8 cellular contexts compared by ENCODE assay signal in genomic region chr16:57590654-57591085, GRCh38. TPM values are rescaled to one million over a fixed set of nuclear protein-coding genes. Genes with fewer than 3 reads are reported as not detected.
DNase-seq lines count a peak whose midpoint lies in the region; ATAC-seq and TF ChIP-seq lines count a peak whose summit lies in the region.

No MANE protein-coding gene starts in this region.

- H3K79me2 ChIP-seq in KMS-11 (ENCODE audit: insufficient read depth, low read depth): no peaks in the 10 kb centered on the region

- POLR2A ChIA-PET in HEK293T (lab: Yijun Ruan, JAX): interaction anchor here (0.8 kb wide), 1 partner anchor 9 kb away, joined by 3 read pairs; no protein-coding TSS in a partner anchor

- H3K9me3 Mint-ChIP-seq in natural killer cell treated with Interleukin-12 subunit alpha and Interleukin-12 subunit beta and Interleukin-15 and Interleukin-18, amount 100 ng/mL, for 72 hours: peaks cover 7% of the 10 kb centered on the region
- H3K9me3 Mint-ChIP-seq in endodermal cell: peaks cover 9% of the 10 kb centered on the region

- DNase-seq in EL (peak; percentile 72), body of pancreas (no peak), NCI-H2171 (lab: John Stamatoyannopoulos, UW) (no peak), HEK293T (ENCODE audit: extremely low spot score) (no peak), endodermal cell (no peak)
- no peak for DNase-seq in natural killer cell treated with Interleukin-12 subunit alpha and Interleukin-12 subunit beta and Interleukin-15 and Interleukin-18, amount 100 ng/mL, for 72 hours (ENCODE audit: low spot score)

- H3K27ac ChIP-seq in KMS-11 (no peak overlapping the region), body of pancreas (peak overlapping the region in 1 of 4 donors; percentile 25), endodermal cell (ENCODE audit: low read depth, low read length) (no peak overlapping the region)

- no peaks in the 10 kb centered on the region for H3K9me3 ChIP-seq in body of pancreas
- no peaks in the 10 kb centered on the region for H3K9me3 ChIP-seq in endodermal cell (ENCODE audit: control insufficient read depth, low read length)

- intact Hi-C loops in body of pancreas (cut with DNase I): loop anchor here (5.0 kb wide), 2 partner anchors 57 to 127 kb away; no protein-coding TSS in a partner anchor

- TF ChIP-seq CTCF in KMS-11 (conservative IDR thresholded peaks at IDR 0.05; ENCODE audit: low read depth, low read length): no peak
- TF ChIP-seq CTCF in body of pancreas (IDR thresholded peaks at IDR 0.05): no peak
- no peak for TF ChIP-seq CTCF in endodermal cell (conservative IDR thresholded peaks at IDR 0.05)

- 51 to 69% methylated on average over 4 to 8 of the region's 8 CpGs for WGBS in body of pancreas, 2 donors
- WGBS in endodermal cell (ENCODE audit: insufficient coverage in 1 of 2, insufficient read length in 1 of 2), 2 experiments: 75 to 89% methylated on average over 5 to 7 of the region's 8 CpGs

- H3K27ac Mint-ChIP-seq in natural killer cell treated with Interleukin-12 subunit alpha and Interleukin-12 subunit beta and Interleukin-15 and Interleukin-18, amount 100 ng/mL, for 72 hours: peak overlapping the region; percentile 73 to 93
- no peak overlapping the region for H3K27ac Mint-ChIP-seq in endodermal cell

- H4K20me1 ChIP-seq in KMS-11 (ENCODE audit: insufficient read depth): no peaks in the 10 kb centered on the region

- H3K27me3 ChIP-seq in KMS-11 (ENCODE audit: insufficient read depth, low read depth): no peaks in the 10 kb centered on the region
- no peaks in the 10 kb centered on the region for H3K27me3 ChIP-seq in body of pancreas
- H3K27me3 ChIP-seq in endodermal cell (ENCODE audit: control insufficient read depth, insufficient read depth, low read length, poor library complexity, severe bottlenecking): no peaks in the 10 kb centered on the region

- no peaks in the 10 kb centered on the region for H3K36me3 ChIP-seq in KMS-11 (ENCODE audit: insufficient read depth)
- no peaks in the 10 kb centered on the region for H3K36me3 ChIP-seq in body of pancreas (replicated peaks in 1 of 2; ENCODE audit: insufficient read depth in 1 of 2, low read depth in 2 of 2)
- H3K36me3 ChIP-seq in endodermal cell (ENCODE audit: control insufficient read depth, insufficient read depth, low read length): no peaks in the 10 kb centered on the region

- ATAC-seq in body of pancreas (peak; percentile 3), GM21447 (IDR thresholded peaks at IDR 0.05; ENCODE audit: unreplicated experiment) (no peak)
- peak in 1 of 2 donors; percentile 14 for ATAC-seq in natural killer cell treated with Interleukin-12 subunit alpha and Interleukin-12 subunit beta and Interleukin-15 and Interleukin-18, amount 100 ng/mL, for 72 hours

- H3K4me2 ChIP-seq in KMS-11: peak overlapping the region; percentile 8; the same call in 1 of the 2 replicates

- CTCF ChIA-PET in HEK293T (lab: Yijun Ruan, JAX): interaction anchor here (0.5 to 1.7 kb wide), 15 partner anchors 8 to 303 kb away, joined by 3 to 9 read pairs (median 4); no protein-coding TSS in a partner anchor

- no peak for TF ChIP-seq POLR2A in body of pancreas (IDR thresholded peaks at IDR 0.05)

- peaks cover 62 to 84% of the 10 kb centered on the region in 2 donors for H3K4me1 Mint-ChIP-seq in natural killer cell treated with Interleukin-12 subunit alpha and Interleukin-12 subunit beta and Interleukin-15 and Interleukin-18, amount 100 ng/mL, for 72 hours (ENCODE audit: low read depth in 2 of 2)
- no peaks in the 10 kb centered on the region for H3K4me1 Mint-ChIP-seq in endodermal cell

- H3K4me3 Mint-ChIP-seq in natural killer cell treated with Interleukin-12 subunit alpha and Interleukin-12 subunit beta and Interleukin-15 and Interleukin-18, amount 100 ng/mL, for 72 hours: peak overlapping the region; percentile 91
- H3K4me3 Mint-ChIP-seq in endodermal cell: no peak overlapping the region

- H3K36me3 Mint-ChIP-seq in natural killer cell treated with Interleukin-12 subunit alpha and Interleukin-12 subunit beta and Interleukin-15 and Interleukin-18, amount 100 ng/mL, for 72 hours: peaks cover 10% of the 10 kb centered on the region
- H3K36me3 Mint-ChIP-seq in endodermal cell (ENCODE audit: low read depth): no peaks in the 10 kb centered on the region

- H3K4me1 ChIP-seq in KMS-11 (ENCODE audit: low read depth, poor library complexity, severe bottlenecking): peaks cover 10% of the 10 kb centered on the region
- H3K4me1 ChIP-seq in body of pancreas: no peaks in the 10 kb centered on the region
- H3K4me1 ChIP-seq in endodermal cell (ENCODE audit: control insufficient read depth, insufficient read depth, low read length): no peaks in the 10 kb centered on the region

- H2AFZ ChIP-seq in KMS-11 (ENCODE audit: low read depth): peak overlapping the region; percentile 52; the same call in 1 of the 2 replicates

- no peak overlapping the region for H3K4me3 ChIP-seq in KMS-11 (IDR thresholded peaks at IDR 0.05; ENCODE audit: insufficient read depth, low read depth, low read length)
- H3K4me3 ChIP-seq in body of pancreas: no peak overlapping the region
- H3K4me3 ChIP-seq in endodermal cell (ENCODE audit: low read length): no peak overlapping the region

- H3K9ac ChIP-seq in KMS-11 (no peak overlapping the region), endodermal cell (ENCODE audit: extremely low read depth, low read length, poor library complexity, severe bottlenecking) (no peak overlapping the region)

- no peaks in the 10 kb centered on the region for H3K27me3 Mint-ChIP-seq in natural killer cell treated with Interleukin-12 subunit alpha and Interleukin-12 subunit beta and Interleukin-15 and Interleukin-18, amount 100 ng/mL, for 72 hours
- H3K27me3 Mint-ChIP-seq in endodermal cell (ENCODE audit: insufficient read depth): peaks cover 20% of the 10 kb centered on the region

TF ChIP-seq in HEK293T, 16 proteins besides CTCF, POLR2A, EP300 and RAD21:
- no peak for TF ChIP-seq ARNT (IDR thresholded peaks at IDR 0.05)
- no peak for TF ChIP-seq FOXK2 (IDR thresholded peaks at IDR 0.05)

RNA-seq across cellular contexts. Expression of gene ADGRG1, which starts 37.8 kb away (rescaled TPM):
- total RNA-seq in body of pancreas (10 to 100 TPM; 53.7 to 61.6 TPM), endodermal cell (under 1 TPM; 0.64 TPM)
- 10 to 100 TPM in 1 of 2 donors, 1 to 10 TPM in 1; 4.8 to 13.7 TPM for total RNA-seq in natural killer cell treated with Interleukin-12 subunit alpha and Interleukin-12 subunit beta and Interleukin-15 and Interleukin-18, amount 100 ng/mL, for 72 hours
- 122 TPM for polyA plus RNA-seq in endodermal cell (2013, experiment 1 of 2)
- polyA plus RNA-seq in endodermal cell (2013, experiment 2 of 2): 97.9 TPM

RNA-seq across cellular contexts. Expression of gene ADGRG5, which starts 48.2 kb away (rescaled TPM):
- total RNA-seq in body of pancreas: under 1 TPM; 0.78 to 0.99 TPM
- 10 to 100 TPM; 86.8 to 95.0 TPM for total RNA-seq in natural killer cell treated with Interleukin-12 subunit alpha and Interleukin-12 subunit beta and Interleukin-15 and Interleukin-18, amount 100 ng/mL, for 72 hours
- 1 to 10 TPM; 3.6 to 4.8 TPM for total RNA-seq in endodermal cell
- 0.93 TPM for polyA plus RNA-seq in endodermal cell (2013, experiment 1 of 2)
- 0.29 TPM for polyA plus RNA-seq in endodermal cell (2013, experiment 2 of 2)

RNA-seq across cellular contexts. Expression of gene CCDC102A, which starts 54.3 kb away (rescaled TPM):
- total RNA-seq in body of pancreas: 10 to 100 TPM; 10.6 to 22.4 TPM
- total RNA-seq in natural killer cell treated with Interleukin-12 subunit alpha and Interleukin-12 subunit beta and Interleukin-15 and Interleukin-18, amount 100 ng/mL, for 72 hours: 10 to 100 TPM; 13.9 to 21.5 TPM
- total RNA-seq in endodermal cell: 1 to 10 TPM; 6.7 to 9.8 TPM
- 5.0 TPM for polyA plus RNA-seq in endodermal cell (2013, experiment 1 of 2)
- polyA plus RNA-seq in endodermal cell (2013, experiment 2 of 2): 5.5 TPM

Comparison
In these comparisons a context has a peak if more than half of its experiments do, and no peak if none do; other contexts are left out.
1. RNA of gene ADGRG5, which starts 48.2 kb away (total RNA-seq): 86.8 to 95.0 TPM in natural killer cell treated with Interleukin-12 subunit alpha and Interleukin-12 subunit beta and Interleukin-15 and Interleukin-18, amount 100 ng/mL, for 72 hours; 3.6 to 4.8 TPM in endodermal cell and 0.78 to 0.99 TPM in body of pancreas; every median in the first group is over 10 times any median in the second.